Comparison of ENCODE assay signal across 8 cellular contexts in genomic region chr19:33193864-33194362, GRCh38. TPM values are rescaled to one million over a fixed set of nuclear protein-coding genes. Genes with fewer than 3 reads are reported as not detected.
DNase-seq lines count a peak whose midpoint lies in the region; ATAC-seq and TF ChIP-seq lines count a peak whose summit lies in the region.

LRP3 (plus strand) TSS chr19:33194330; CDS start chr19:33194786, 456 bp downstream.

- H3K27ac ChIP-seq in HUES48 (ENCODE audit: low read depth, low read length) (no peak within 1 kb of the TSS), VCaP (peak within 1 kb of the TSS; percentile 84), foreskin keratinocyte (no peak within 1 kb of the TSS)

- H3K4me1 ChIP-seq in HUES48 (ENCODE audit: control insufficient read depth, insufficient read depth, low read length) (0 out of 2 replicates have a peak, but pooled peaks cover 3% of the 10 kb centered on the region), foreskin keratinocyte (no peaks in the 10 kb centered on the region)

- H3K36me3 Mint-ChIP-seq in neural crest cell (ENCODE audit: low read depth) = no peaks in the 10 kb centered on the region

- DNase-seq in AG10803 (ENCODE audit: low read depth) = peak; percentile 20
- no peak for DNase-seq in foreskin keratinocyte
- peak; percentile 43 for DNase-seq in neural crest cell (ENCODE audit: low read depth, low spot score)
- DNase-seq in NAMALWA (ENCODE audit: low spot score) = no peak
- no peak for DNase-seq in central memory CD4-positive, alpha-beta T cell

- TF ChIP-seq CTCF in AG10803 (conservative IDR thresholded peaks at IDR 0.05; ENCODE audit: low read length) (no peak), VCaP (conservative IDR thresholded peaks at IDR 0.05) (no peak), foreskin keratinocyte (conservative IDR thresholded peaks at IDR 0.05) (no peak), neural crest cell (conservative IDR thresholded peaks at IDR 0.05) (no peak)

- peak within 1 kb of the TSS; percentile 65 for H3K4me3 ChIP-seq in AG10803 (ENCODE audit: low read length)
- peak within 1 kb of the TSS; percentile 51 for H3K4me3 ChIP-seq in HUES48 (ENCODE audit: low read depth, low read length)

- ATAC-seq in foreskin keratinocyte (peak; percentile 38), GM21825 (IDR thresholded peaks at IDR 0.05; ENCODE audit: unreplicated experiment) (no peak)

- peaks cover 17% of the 10 kb centered on the region for H3K27me3 ChIP-seq in HUES48 (ENCODE audit: control insufficient read depth, insufficient read depth, low read length)
- peaks cover 12% of the 10 kb centered on the region for H3K27me3 ChIP-seq in foreskin keratinocyte

- no peaks in the 10 kb centered on the region for H3K9me3 ChIP-seq in HUES48 (ENCODE audit: control insufficient read depth, insufficient read depth, low read length)

- no peak within 1 kb of the TSS for H3K9ac ChIP-seq in HUES48 (ENCODE audit: low read depth, low read length)

- H3K9me3 Mint-ChIP-seq in neural crest cell = no peaks in the 10 kb centered on the region

- H3K4me3 Mint-ChIP-seq in neural crest cell = peak within 1 kb of the TSS; percentile 96

- peaks cover 8% of the 10 kb centered on the region for H3K4me1 Mint-ChIP-seq in neural crest cell

- H3K27me3 Mint-ChIP-seq in neural crest cell (ENCODE audit: low read depth) = peaks cover 2% of the 10 kb centered on the region

- H3K36me3 ChIP-seq in HUES48 (ENCODE audit: control insufficient read depth, insufficient read depth, low read length) = peaks cover 14% of the 10 kb centered on the region

- peak within 1 kb of the TSS; percentile 75 for H3K27ac Mint-ChIP-seq in neural crest cell (ENCODE audit: unreplicated experiment)

RNA-seq across cellular contexts. Expression of gene LRP3, which starts in this region (rescaled TPM):
- total RNA-seq in foreskin keratinocyte (11.4 and 12.9 TPM in 2 replicates), neural crest cell (79.6 and 85.6 TPM in 2 replicates)
- polyA plus RNA-seq in foreskin keratinocyte = 14.2 and 15.0 TPM in 2 replicates

Comparison
In these comparisons a context has a peak if more than half of its experiments do, and no peak if none do; other contexts are left out.
1. DNase-seq: peak in AG10803 (single experiment) and neural crest cell (single experiment); none in foreskin keratinocyte (0 of 2), NAMALWA (single experiment) and central memory CD4-positive, alpha-beta T cell (single experiment).